In the genomic region with DNA sequence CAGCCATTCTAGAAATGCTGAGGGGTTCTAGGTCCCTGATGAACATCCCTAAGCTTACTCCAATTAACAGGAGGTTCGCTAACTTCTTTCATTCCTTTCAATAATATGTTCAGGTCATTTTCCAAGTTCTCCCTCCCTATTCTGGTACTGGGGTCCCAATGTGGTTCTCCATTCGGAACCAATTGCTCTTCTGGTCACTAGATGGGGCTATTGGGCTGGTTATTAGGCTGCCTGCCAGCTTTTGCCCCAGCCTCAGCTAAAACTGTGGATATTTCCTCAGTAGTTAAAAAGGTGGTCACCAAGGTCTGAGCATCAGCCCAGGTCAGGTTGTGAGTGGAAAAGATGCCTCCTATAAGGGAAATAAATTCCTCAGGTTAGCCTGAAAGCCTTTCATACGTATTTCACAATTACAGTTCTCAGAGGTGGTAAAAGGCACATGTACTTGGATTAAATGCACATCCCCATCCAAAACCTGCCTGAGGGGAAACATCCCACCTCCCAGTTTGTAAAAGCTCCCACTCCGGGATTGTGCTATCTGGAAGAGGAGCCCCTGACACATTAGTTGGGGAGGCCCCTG, we compare ENCODE assay signal across 8 cellular contexts.
A peak's percentile ranks its signal among the peaks of the same experiment; 100 is the strongest.
DNase-seq lines count a peak whose midpoint lies in the region; ATAC-seq, FAIRE-seq and TF ChIP-seq lines count a peak whose summit lies in the region.

No MANE protein-coding gene starts in this region.

- in situ Hi-C loops in G401 (cut with HindIII; ENCODE audit: low sequenced_read_pairs): no loop called here

- no peak overlapping the region for H4K8ac ChIP-seq in mesenchymal stem cell (ENCODE audit: low read length)

- H3K18ac ChIP-seq in mesenchymal stem cell (ENCODE audit: low read depth in 1 of 2, low read length in 2 of 2): no peak overlapping the region

- H3K9me3 ChIP-seq in Loucy (ENCODE audit: insufficient read depth, low read depth, low read length) (no peaks in the 10 kb centered on the region), mesenchymal stem cell (ENCODE audit: control insufficient read depth, low read length) (no peaks in the 10 kb centered on the region)

- no peaks in the 10 kb centered on the region for H3K27me3 Mint-ChIP-seq in activated T-helper 1 cell treated with anti-CD3 and anti-CD28 coated beads, Interleukin-12 subunit alpha, Interleukin-12 subunit beta, Interleukin-2, Interleukin-4 antibody, amounts not matched to agents 30 ng/mL and 10 ng/mL and 1 ng/mL, durations not matched to agents 14 hours and 24 hours and 36 hours (ENCODE audit: insufficient read depth)

- peak; percentile 68 for ATAC-seq in GM21825 (IDR thresholded peaks at IDR 0.05; ENCODE audit: unreplicated experiment)

- no peaks in the 10 kb centered on the region for H4K20me1 ChIP-seq in Loucy (ENCODE audit: insufficient read depth, low read length, poor library complexity, severe bottlenecking)

- H2BK12ac ChIP-seq in mesenchymal stem cell (ENCODE audit: low read length in 2 of 2): no peak overlapping the region

- H3K27ac Mint-ChIP-seq in activated T-helper 1 cell treated with anti-CD3 and anti-CD28 coated beads, Interleukin-12 subunit alpha, Interleukin-12 subunit beta, Interleukin-2, Interleukin-4 antibody, amounts not matched to agents 30 ng/mL and 10 ng/mL and 1 ng/mL, durations not matched to agents 14 hours and 24 hours and 36 hours: no peak overlapping the region

- H3K9me3 Mint-ChIP-seq in activated T-helper 1 cell treated with anti-CD3 and anti-CD28 coated beads, Interleukin-12 subunit alpha, Interleukin-12 subunit beta, Interleukin-2, Interleukin-4 antibody, amounts not matched to agents 30 ng/mL and 10 ng/mL and 1 ng/mL, durations not matched to agents 14 hours and 24 hours and 36 hours: no peaks in the 10 kb centered on the region

- H3K27ac ChIP-seq in mesenchymal stem cell (ENCODE audit: low read length, poor library complexity, severe bottlenecking): no peak overlapping the region

- no peak overlapping the region for H3K4me3 ChIP-seq in Loucy (ENCODE audit: low read length, poor library complexity, severe bottlenecking)
- H3K4me3 ChIP-seq in bronchial epithelial cell (ENCODE audit: low read depth, low read length): no peak overlapping the region
- no peak overlapping the region for H3K4me3 ChIP-seq in mesenchymal stem cell (ENCODE audit: insufficient read depth in 1 of 2, low read depth in 1 of 2, low read length in 2 of 2)

- H3K4me2 ChIP-seq in Loucy (ENCODE audit: low read depth, low read length, poor library complexity, severe bottlenecking) (no peak overlapping the region), mesenchymal stem cell (ENCODE audit: low read length, poor library complexity, severe bottlenecking) (no peak overlapping the region)

- H3K9ac ChIP-seq in Loucy (ENCODE audit: low read depth, low read length, poor library complexity, severe bottlenecking): no peak overlapping the region
- no peak overlapping the region for H3K9ac ChIP-seq in mesenchymal stem cell (ENCODE audit: low read length)

- peaks cover 12% of the 10 kb centered on the region for H3K4me1 ChIP-seq in Loucy (ENCODE audit: insufficient read depth, low read length, poor library complexity, severe bottlenecking)
- no peaks in the 10 kb centered on the region for H3K4me1 ChIP-seq in mesenchymal stem cell (ENCODE audit: control insufficient read depth, insufficient read depth, low read depth, low read length)

- H3K4me1 Mint-ChIP-seq in activated T-helper 1 cell treated with anti-CD3 and anti-CD28 coated beads, Interleukin-12 subunit alpha, Interleukin-12 subunit beta, Interleukin-2, Interleukin-4 antibody, amounts not matched to agents 30 ng/mL and 10 ng/mL and 1 ng/mL, durations not matched to agents 14 hours and 24 hours and 36 hours (ENCODE audit: low read depth): no peaks in the 10 kb centered on the region

- H3K9me2 ChIP-seq in Loucy (replicated peaks; ENCODE audit: low read depth, low read length): no peaks in the 10 kb centered on the region

- H2BK120ac ChIP-seq in mesenchymal stem cell (ENCODE audit: low read depth, low read length): no peak overlapping the region

- H3K14ac ChIP-seq in mesenchymal stem cell (ENCODE audit: low read length in 2 of 2): no peak overlapping the region

- H3K79me2 ChIP-seq in Loucy (ENCODE audit: insufficient read depth, low read length): no peaks in the 10 kb centered on the region

- intact Hi-C loops in activated T-helper 1 cell treated with anti-CD3 and anti-CD28 coated beads, Interleukin-12 subunit alpha, Interleukin-12 subunit beta, Interleukin-2, Interleukin-4 antibody, amounts not matched to agents 30 ng/mL and 10 ng/mL and 1 ng/mL, durations not matched to agents 14 hours and 24 hours and 36 hours (cut with micrococcal nuclease): no loop called here

- H2BK5ac ChIP-seq in mesenchymal stem cell (ENCODE audit: low read depth, low read length, poor library complexity, severe bottlenecking): no peak overlapping the region

- no peak overlapping the region for H4K91ac ChIP-seq in mesenchymal stem cell (ENCODE audit: low read length)

- no peaks in the 10 kb centered on the region for H3K36me3 Mint-ChIP-seq in activated T-helper 1 cell treated with anti-CD3 and anti-CD28 coated beads, Interleukin-12 subunit alpha, Interleukin-12 subunit beta, Interleukin-2, Interleukin-4 antibody, amounts not matched to agents 30 ng/mL and 10 ng/mL and 1 ng/mL, durations not matched to agents 14 hours and 24 hours and 36 hours (ENCODE audit: low read depth)

- no peak overlapping the region for H2BK15ac ChIP-seq in mesenchymal stem cell (ENCODE audit: low read depth, poor library complexity, severe bottlenecking)

- no peak overlapping the region for H3K4ac ChIP-seq in mesenchymal stem cell (ENCODE audit: low read depth in 1 of 2, low read length in 2 of 2)

- H3K36me3 ChIP-seq in Loucy (ENCODE audit: insufficient read depth, low read length) (no peaks in the 10 kb centered on the region), bronchial epithelial cell (ENCODE audit: control insufficient read depth, insufficient read depth, low read length) (no peaks in the 10 kb centered on the region), mesenchymal stem cell (ENCODE audit: control insufficient read depth in 1 of 2, insufficient read depth in 2 of 2, low read depth in 1 of 2, low read length in 2 of 2) (no peaks in the 10 kb centered on the region)

- no peaks in the 10 kb centered on the region for H3K27me3 ChIP-seq in Loucy (ENCODE audit: insufficient read depth, low read length, poor library complexity, severe bottlenecking)
- no peaks in the 10 kb centered on the region for H3K27me3 ChIP-seq in bronchial epithelial cell (ENCODE audit: control insufficient read depth, insufficient read depth, low read length)
- H3K27me3 ChIP-seq in mesenchymal stem cell (ENCODE audit: control insufficient read depth in 1 of 2, insufficient read depth in 1 of 2, low read length in 2 of 2): peaks cover 5 to 11% of the 10 kb centered on the region in 2 experiments

- DNase-seq in NCI-H2196 (lab: John Stamatoyannopoulos, UW; ENCODE audit: unreplicated experiment): peak; percentile 18
- DNase-seq in NCI-H2196 treated with DMSO at 0.1 percent for 48 hours (lab: John Stamatoyannopoulos, UW; ENCODE audit: unreplicated experiment): no peak
- DNase-seq in bronchial epithelial cell (ENCODE audit: low read depth): peak; percentile 15
- DNase-seq in mesenchymal stem cell: peak; percentile 45
- no peak for DNase-seq in activated T-helper 1 cell treated with anti-CD3 and anti-CD28 coated beads, Interleukin-12 subunit alpha, Interleukin-12 subunit beta, Interleukin-2, Interleukin-4 antibody, amounts not matched to agents 30 ng/mL and 10 ng/mL and 1 ng/mL, durations not matched to agents 14 hours and 24 hours and 36 hours (ENCODE audit: low spot score)
- DNase-seq in G401 (ENCODE audit: low spot score): no peak

- H2AFZ ChIP-seq in Loucy (ENCODE audit: low read length) (no peak overlapping the region), mesenchymal stem cell (ENCODE audit: low read depth, low read length) (no peak overlapping the region)

- WGBS in mesenchymal stem cell: 16% methylated on average over 3 of the region's 4 CpGs

- no peak overlapping the region for H3K23ac ChIP-seq in mesenchymal stem cell (ENCODE audit: low read length in 2 of 2)

- no peak overlapping the region for H2AK5ac ChIP-seq in mesenchymal stem cell (ENCODE audit: low read length, severe bottlenecking)

- TF ChIP-seq CTCF in Loucy (conservative IDR thresholded peaks at IDR 0.05; ENCODE audit: low read length) (peak; percentile 92), bronchial epithelial cell (IDR thresholded peaks at IDR 0.05; ENCODE audit: insufficient read depth, low read length, severe bottlenecking) (peak; percentile 54)

- H3K4me3 Mint-ChIP-seq in activated T-helper 1 cell treated with anti-CD3 and anti-CD28 coated beads, Interleukin-12 subunit alpha, Interleukin-12 subunit beta, Interleukin-2, Interleukin-4 antibody, amounts not matched to agents 30 ng/mL and 10 ng/mL and 1 ng/mL, durations not matched to agents 14 hours and 24 hours and 36 hours: no peak overlapping the region

- no peaks in the 10 kb centered on the region for H3F3A ChIP-seq in Loucy (ENCODE audit: low read depth)

- no peaks in the 10 kb centered on the region for H3K79me1 ChIP-seq in mesenchymal stem cell (replicated peaks; ENCODE audit: low read length, poor library complexity, severe bottlenecking)

- FAIRE-seq in bronchial epithelial cell (lab: Jason Lieb, UNC): no peak

Comparison
In these comparisons a context has a peak if more than half of its experiments do, and no peak if none do; other contexts are left out.
1. DNase-seq: peak in NCI-H2196 (single experiment), bronchial epithelial cell (single experiment) and mesenchymal stem cell (single experiment); none in NCI-H2196 treated with DMSO at 0.1 percent for 48 hours (single experiment), activated T-helper 1 cell treated with anti-CD3 and anti-CD28 coated beads, Interleukin-12 subunit alpha, Interleukin-12 subunit beta, Interleukin-2, Interleukin-4 antibody, amounts not matched to agents 30 ng/mL and 10 ng/mL and 1 ng/mL, durations not matched to agents 14 hours and 24 hours and 36 hours (single experiment) and G401 (single experiment).